In genomic region chr5:150141544-150142188, GRCh38 we compare ENCODE assay signal across 10 cellular contexts. TPM values are rescaled to one million over a fixed set of nuclear protein-coding genes. Genes with fewer than 3 reads are reported as not detected.
A peak's percentile ranks its signal among the peaks of the same experiment; 100 is the strongest.
DNase-seq lines count a peak whose midpoint lies in the region; ATAC-seq and TF ChIP-seq lines count a peak whose summit lies in the region.
"Had no signal": no experiment of that assay in that cellular context is flagged by ENCODE, and none has a peak within 500 bp of the region (broad histone marks: within the 10 kb centered on the region; RNA-seq: fewer than 3 reads in every experiment).

No MANE protein-coding gene starts in this region.

- CTCF ChIA-PET in CD8-positive, alpha-beta T cell (lab: Charles Lee): no interaction called here

- peak overlapping the region; percentile 96 to 98 for H3K27ac ChIP-seq in coronary artery
- H3K27ac ChIP-seq in mesodermal cell (ENCODE audit: low read depth, low read length, severe bottlenecking): peak overlapping the region; percentile 99
- H3K27ac ChIP-seq in transverse colon: peak overlapping the region; percentile 74 to 89 (median 84)
- H3K27ac ChIP-seq in CD8-positive, alpha-beta T cell (ENCODE audit: low read depth, low read length): no peak overlapping the region

- no peak for ATAC-seq in CD8-positive, alpha-beta T cell

- H3K4me1 Mint-ChIP-seq in CD8-positive, alpha-beta T cell (ENCODE audit: low read depth): no peaks in the 10 kb centered on the region

- no peak for TF ChIP-seq EP300 in transverse colon (IDR thresholded peaks at IDR 0.05; ENCODE audit: low read depth)

- no peak overlapping the region for H3K27ac Mint-ChIP-seq in CD8-positive, alpha-beta T cell

- H3K4me3 ChIP-seq in coronary artery (peak overlapping the region; percentile 57), mesodermal cell (ENCODE audit: extremely low read depth, insufficient read depth, low read length, poor library complexity, severe bottlenecking) (no peak overlapping the region), transverse colon (no peak overlapping the region)
- H3K4me3 ChIP-seq in CD8-positive, alpha-beta T cell (ENCODE audit: low read depth, low read length): no peak overlapping the region

- no peak for TF ChIP-seq CTCF in coronary artery (IDR thresholded peaks at IDR 0.05)
- TF ChIP-seq CTCF in transverse colon (IDR thresholded peaks at IDR 0.05): no peak
- TF ChIP-seq CTCF in CD8-positive, alpha-beta T cell (IDR thresholded peaks at IDR 0.05): no peak

- H3K36me3 Mint-ChIP-seq in CD8-positive, alpha-beta T cell: no peaks in the 10 kb centered on the region

- no peaks in the 10 kb centered on the region for H3K9me3 Mint-ChIP-seq in CD8-positive, alpha-beta T cell

- TF ChIP-seq POLR2A in transverse colon (IDR thresholded peaks at IDR 0.05): no peak

- H3K27me3 Mint-ChIP-seq in CD8-positive, alpha-beta T cell (ENCODE audit: low read depth): peaks cover 4% of the 10 kb centered on the region

- no peak overlapping the region for H3K4me3 Mint-ChIP-seq in CD8-positive, alpha-beta T cell

- DNase-seq in M059J (ENCODE audit: low read depth) (peak; percentile 93), coronary artery (ENCODE audit: low spot score) (no peak), transverse colon (no peak), NCI-H345 treated with DMSO at 0.1 percent for 48 hours (lab: John Stamatoyannopoulos, UW; ENCODE audit: unreplicated experiment) (no peak), retina (no peak)
- DNase-seq in CD8-positive, alpha-beta T cell: no peak
- DNase-seq: activated CD8-positive, alpha-beta memory T cell treated with anti-CD3 and anti-CD28 coated beads, Interleukin-2, amount 50 U/mL, for 48 hours; NCI-H1930 had no signal

- no peaks in the 10 kb centered on the region for H3K27me3 ChIP-seq in transverse colon
- H3K27me3 ChIP-seq in CD8-positive, alpha-beta T cell (ENCODE audit: insufficient read depth, low read length): no peaks in the 10 kb centered on the region
- H3K27me3 ChIP-seq: neutrophil had no signal

- POLR2A ChIA-PET in CD8-positive, alpha-beta T cell (lab: Charles Lee): no interaction called here

- intact Hi-C loops in transverse colon (cut with DNase I; ENCODE audit: low total_unique reads): no loop called here
- intact Hi-C loops in CD8-positive, alpha-beta T cell (cut with DNase I, micrococcal nuclease): no loop called here

- in situ Hi-C loops in transverse colon (cut with MboI; ENCODE audit: low pct_ligation_motif_present in 1 of 4, low pct_unique_long_range_greater_than_20kb in 1 of 4, low sequenced_read_pairs in 3 of 4): loop anchor here in 2 of 4 donors (25.0 kb wide), 1 partner anchor 296 kb away; the partner anchor contains the start of gene RPS14 (in 2 of the 2)

- H3K36me3 ChIP-seq in mesodermal cell (ENCODE audit: control insufficient read depth, insufficient read depth, low read length) (peaks cover 15% of the 10 kb centered on the region), transverse colon (no peaks in the 10 kb centered on the region)
- H3K36me3 ChIP-seq in CD8-positive, alpha-beta T cell (ENCODE audit: insufficient read depth, low read length): no peaks in the 10 kb centered on the region
- H3K36me3 ChIP-seq: neutrophil had no signal

- 58 to 67% methylated on average over 8 to 9 of the region's 9 CpGs for WGBS in mesodermal cell (ENCODE audit: insufficient coverage in 2 of 2), 2 experiments
- 67 to 71% methylated on average over 3 to 9 of the region's 9 CpGs for WGBS in transverse colon (ENCODE audit: low coverage in 1 of 2), 2 donors

- H3K4me1 ChIP-seq in mesodermal cell (ENCODE audit: control insufficient read depth, insufficient read depth, low read length, poor library complexity, severe bottlenecking) (peaks cover 90% of the 10 kb centered on the region), transverse colon (peaks cover 34 to 78% (median 61%) of the 10 kb centered on the region in 4 donors)
- no peaks in the 10 kb centered on the region for H3K4me1 ChIP-seq in CD8-positive, alpha-beta T cell (ENCODE audit: insufficient read depth, low read length)

- no peaks in the 10 kb centered on the region for H3K9me3 ChIP-seq in mesodermal cell (ENCODE audit: control insufficient read depth, low read length)
- no peaks in the 10 kb centered on the region for H3K9me3 ChIP-seq in transverse colon
- no peaks in the 10 kb centered on the region for H3K9me3 ChIP-seq in CD8-positive, alpha-beta T cell (ENCODE audit: low read length)
- H3K9me3 ChIP-seq: neutrophil had no signal

RNA-seq across cellular contexts. Expression of gene PDGFRB, which starts 14.0 kb away (rescaled TPM):
- total RNA-seq in M059J (2014; rRNA removed; shearing (Covaris generic)): 23.5 and 44.4 TPM in 2 replicates
- 95.2 TPM for polyA plus RNA-seq in mesodermal cell (2013, experiment 1 of 2)
- 84.5 TPM for polyA plus RNA-seq in mesodermal cell (2013, experiment 2 of 2)
- 10 to 100 TPM; 20.2 to 56.3 (median 28.3) TPM for total RNA-seq in transverse colon
- total RNA-seq in CD8-positive, alpha-beta T cell: under 1 TPM in 1 of 2 experiments, not detected in 1; 0.05 TPM

RNA-seq across cellular contexts. Expression of gene CDX1, which starts 24.9 kb away (rescaled TPM):
- not detected in 2 replicates for total RNA-seq in M059J (2014; rRNA removed; shearing (Covaris generic))
- 0.26 TPM for polyA plus RNA-seq in mesodermal cell (2013, experiment 1 of 2)
- polyA plus RNA-seq in mesodermal cell (2013, experiment 2 of 2): 0.46 TPM
- total RNA-seq in transverse colon: 100 to 1,000 TPM; 249 to 540 (median 360) TPM
- total RNA-seq in CD8-positive, alpha-beta T cell: not detected

RNA-seq across cellular contexts. Expression of gene SLC6A7, which starts 48.2 kb away (rescaled TPM):
- total RNA-seq in M059J (2014; rRNA removed; shearing (Covaris generic)): not detected in 2 replicates
- not detected for polyA plus RNA-seq in mesodermal cell (2013, experiment 1 of 2)
- not detected for polyA plus RNA-seq in mesodermal cell (2013, experiment 2 of 2)
- 10 to 100 TPM; 19.5 to 67.7 (median 21.3) TPM for total RNA-seq in transverse colon
- total RNA-seq in CD8-positive, alpha-beta T cell: not detected

RNA-seq across cellular contexts. Expression of gene CSF1R, which starts 55.3 kb away (rescaled TPM):
- 0.22 and 2.4 TPM in 2 replicates for total RNA-seq in M059J (2014; rRNA removed; shearing (Covaris generic))
- 0.15 TPM for polyA plus RNA-seq in mesodermal cell (2013, experiment 1 of 2)
- polyA plus RNA-seq in mesodermal cell (2013, experiment 2 of 2): 0.25 TPM
- total RNA-seq in transverse colon: 10 to 100 TPM in 3 of 4 donors, under 1 TPM in 1; 0.60 to 38.9 (median 14.7) TPM
- total RNA-seq in CD8-positive, alpha-beta T cell: under 1 TPM in 1 of 2 experiments, not detected in 1; 0.31 TPM

Comparison
In these comparisons a context has a peak if more than half of its experiments do, and no peak if none do; other contexts are left out.
1. RNA of gene PDGFRB, which starts 14.0 kb away (total RNA-seq): 23.5 to 44.4 TPM in M059J and 20.2 to 56.3 TPM in transverse colon; 0.05 TPM in CD8-positive, alpha-beta T cell; every median in the first group is over 10 times any median in the second.
2. RNA of gene CDX1, which starts 24.9 kb away (total RNA-seq): 249 to 540 TPM in transverse colon; not detected in M059J and not detected in CD8-positive, alpha-beta T cell; every median in the first group is over 100 times any median in the second.
3. RNA of gene SLC6A7, which starts 48.2 kb away (total RNA-seq): 19.5 to 67.7 TPM in transverse colon; not detected in M059J and not detected in CD8-positive, alpha-beta T cell; every median in the first group is over 10 times any median in the second.